13 cellular contexts compared by ENCODE assay signal in genomic region chr5:1552469-1553255, GRCh38. TPM values are rescaled to one million over a fixed set of nuclear protein-coding genes. Genes with fewer than 3 reads are reported as not detected.
DNase-seq lines count a peak whose midpoint lies in the region; ATAC-seq and TF ChIP-seq lines count a peak whose summit lies in the region.
"Had no signal": no experiment of that assay in that cellular context is flagged by ENCODE, and none has a peak within 500 bp of the region (broad histone marks: within the 10 kb centered on the region; RNA-seq: fewer than 3 reads in every experiment).

No MANE protein-coding gene starts in this region.

- TF ChIP-seq CTCF in esophagus muscularis mucosa (IDR thresholded peaks at IDR 0.05) (no peak), neural cell (IDR thresholded peaks at IDR 0.05; ENCODE audit: poor library complexity, severe bottlenecking) (no peak)

- H3K27me3 ChIP-seq in esophagus muscularis mucosa (peaks cover 0 to 55% (median 0%) of the 10 kb centered on the region in 4 donors), neural cell (ENCODE audit: insufficient read depth, low read depth, low read length) (no peaks in the 10 kb centered on the region)

- no peak overlapping the region for H3K4me3 Mint-ChIP-seq in activated CD4-positive, alpha-beta T cell treated with anti-CD3 and anti-CD28 coated beads, Interleukin-2, amount 10 ng/mL, durations not matched to agents 7 days and 5 days
- H3K4me3 Mint-ChIP-seq: activated T-helper 17 cell treated with anti-CD3 and anti-CD28 coated beads, Interleukin-2, amount 50 U/mL, for 72 hours; B cell; stimulated activated naive CD8-positive, alpha-beta T cell treated with anti-CD3 and anti-CD28 coated beads, Interleukin-15, Interleukin-2, amounts not matched to agents 100 ng/mL and 50 ng/mL, for 24 hours had no signal

- H3K79me2 ChIP-seq in neural cell (replicated peaks; ENCODE audit: insufficient read depth, low read length): no peaks in the 10 kb centered on the region

- no peak for TF ChIP-seq EP300 in esophagus muscularis mucosa (IDR thresholded peaks at IDR 0.05)
- TF ChIP-seq EP300 in neural cell (conservative IDR thresholded peaks at IDR 0.05; ENCODE audit: poor library complexity, severe bottlenecking): peak; percentile 90

- no peak for TF ChIP-seq POLR2A in esophagus muscularis mucosa (IDR thresholded peaks at IDR 0.05; ENCODE audit: low read depth)

- TF ChIP-seq RAD21 in neural cell (conservative IDR thresholded peaks at IDR 0.05): peak; percentile 1

- H3K36me3 ChIP-seq in esophagus muscularis mucosa (no peaks in the 10 kb centered on the region), neural cell (ENCODE audit: insufficient read depth, low read length) (no peaks in the 10 kb centered on the region)
- H3K36me3 ChIP-seq: HAP-1 had no signal

- DNase-seq in AG20443 (ENCODE audit: low spot score) (peak; percentile 60), NCI-H345 (lab: John Stamatoyannopoulos, UW) (peak; percentile 56), esophagus muscularis mucosa (ENCODE audit: extremely low spot score) (peak; percentile 92), NCI-H2227 treated with DMSO at 0.1 percent for 48 hours (lab: John Stamatoyannopoulos, UW) (no peak)
- DNase-seq in activated CD4-positive, alpha-beta T cell treated with anti-CD3 and anti-CD28 coated beads, Interleukin-2, amount 10 ng/mL, durations not matched to agents 7 days and 5 days: no peak

- H3K36me3 Mint-ChIP-seq in activated CD4-positive, alpha-beta T cell treated with anti-CD3 and anti-CD28 coated beads, Interleukin-2, amount 10 ng/mL, durations not matched to agents 7 days and 5 days (ENCODE audit: low read depth): no peaks in the 10 kb centered on the region

- H3K9me3 ChIP-seq in esophagus muscularis mucosa (no peaks in the 10 kb centered on the region), neural cell (ENCODE audit: low read length) (no peaks in the 10 kb centered on the region)
- H3K9me3 ChIP-seq: HAP-1 had no signal

- peak overlapping the region; percentile 51 for H3K9ac ChIP-seq in neural cell (ENCODE audit: low read length)

- H3K4me1 Mint-ChIP-seq in activated CD4-positive, alpha-beta T cell treated with anti-CD3 and anti-CD28 coated beads, Interleukin-2, amount 10 ng/mL, durations not matched to agents 7 days and 5 days: no peaks in the 10 kb centered on the region
- H3K4me1 Mint-ChIP-seq: activated T-helper 17 cell treated with anti-CD3 and anti-CD28 coated beads, Interleukin-2, amount 50 U/mL, for 72 hours; B cell had no signal

- H3K4me2 ChIP-seq in neural cell (ENCODE audit: low read length): no peak overlapping the region

- intact Hi-C loops in esophagus muscularis mucosa (cut with DNase I): no loop called here

- H4K20me1 ChIP-seq in neural cell (ENCODE audit: insufficient read depth): no peaks in the 10 kb centered on the region

- H3K27ac Mint-ChIP-seq in activated CD4-positive, alpha-beta T cell treated with anti-CD3 and anti-CD28 coated beads, Interleukin-2, amount 10 ng/mL, durations not matched to agents 7 days and 5 days: no peak overlapping the region
- H3K27ac Mint-ChIP-seq: activated T-helper 17 cell treated with anti-CD3 and anti-CD28 coated beads, Interleukin-2, amount 50 U/mL, for 72 hours; B cell; stimulated activated naive CD8-positive, alpha-beta T cell treated with anti-CD3 and anti-CD28 coated beads, Interleukin-15, Interleukin-2, amounts not matched to agents 100 ng/mL and 50 ng/mL, for 24 hours had no signal

- H3K4me3 ChIP-seq in esophagus muscularis mucosa: peak overlapping the region; percentile 23 to 41 (median 27)
- H3K4me3 ChIP-seq in neural cell (ENCODE audit: low read length): peak overlapping the region; percentile 45
- H3K4me3 ChIP-seq: HAP-1, SK-N-MC had no signal

- H3K9me2 ChIP-seq in neural cell (ENCODE audit: insufficient read depth, low read length): no peaks in the 10 kb centered on the region

- 43% methylated on average over 30 of the region's 33 CpGs for WGBS in esophagus muscularis mucosa

- no peak overlapping the region for H2AFZ ChIP-seq in neural cell (ENCODE audit: low read depth, low read length)

- H3K4me1 ChIP-seq in esophagus muscularis mucosa: peaks cover 0 to 22% (median 11%) of the 10 kb centered on the region in 4 donors
- H3K4me1 ChIP-seq: HAP-1 had no signal

- POLR2A ChIA-PET in activated CD4-positive, alpha-beta T cell treated with anti-CD3 and anti-CD28 coated beads, Interleukin-2, amount 10 ng/mL, durations not matched to agents 7 days and 5 days (lab: Charles Lee): no interaction called here

- no peak for ATAC-seq in GM19467 (IDR thresholded peaks at IDR 0.05; ENCODE audit: unreplicated experiment)
- ATAC-seq in HG03521 (IDR thresholded peaks at IDR 0.05; ENCODE audit: unreplicated experiment): no peak
- ATAC-seq: activated T-helper 17 cell treated with anti-CD3 and anti-CD28 coated beads, Interleukin-2, amount 50 U/mL, for 72 hours had no signal

- H3K27ac ChIP-seq in esophagus muscularis mucosa (replicated peaks in 1 of 4) (peak overlapping the region in 2 of 4 donors; percentile 12 to 27), neural cell (ENCODE audit: low read length) (peak overlapping the region; percentile 71)
- H3K27ac ChIP-seq: SK-N-MC had no signal

- H3K9me3 Mint-ChIP-seq in activated CD4-positive, alpha-beta T cell treated with anti-CD3 and anti-CD28 coated beads, Interleukin-2, amount 10 ng/mL, durations not matched to agents 7 days and 5 days: no peaks in the 10 kb centered on the region
- H3K9me3 Mint-ChIP-seq: activated T-helper 17 cell treated with anti-CD3 and anti-CD28 coated beads, Interleukin-2, amount 50 U/mL, for 72 hours; stimulated activated naive CD8-positive, alpha-beta T cell treated with anti-CD3 and anti-CD28 coated beads, Interleukin-15, Interleukin-2, amounts not matched to agents 100 ng/mL and 50 ng/mL, for 24 hours had no signal

- no peaks in the 10 kb centered on the region for H3K27me3 Mint-ChIP-seq in activated CD4-positive, alpha-beta T cell treated with anti-CD3 and anti-CD28 coated beads, Interleukin-2, amount 10 ng/mL, durations not matched to agents 7 days and 5 days
- H3K27me3 Mint-ChIP-seq: B cell had no signal

- CTCF ChIA-PET in activated CD4-positive, alpha-beta T cell treated with anti-CD3 and anti-CD28 coated beads, Interleukin-2, amount 10 ng/mL, durations not matched to agents 7 days and 5 days (lab: Charles Lee): no interaction called here

- no peaks in the 10 kb centered on the region for H3F3A ChIP-seq in neural cell (ENCODE audit: insufficient read depth, low read length, poor library complexity, severe bottlenecking)

TF ChIP-seq in neural cell, 6 proteins besides CTCF, POLR2A, EP300 and RAD21:
- TF ChIP-seq MXI1 (conservative IDR thresholded peaks at IDR 0.05; ENCODE audit: poor library complexity, severe bottlenecking) (peak; percentile 29), SMC3 (conservative IDR thresholded peaks at IDR 0.05; ENCODE audit: poor library complexity) (peak; percentile 35), POLR2AphosphoS5 (IDR thresholded peaks at IDR 0.05) (peak; percentile 60), REST (IDR thresholded peaks at IDR 0.05; ENCODE audit: borderline replicate concordance) (peak; percentile 70), TAF1 (IDR thresholded peaks at IDR 0.05; ENCODE audit: low read depth) (peak; percentile 38), EZH2 (IDR thresholded peaks at IDR 0.05; ENCODE audit: borderline replicate concordance, insufficient read depth, low read length, poor library complexity, severe bottlenecking) (no peak)

RNA-seq across cellular contexts. Expression of gene LPCAT1, which starts 28.9 kb away (rescaled TPM):
- total RNA-seq in esophagus muscularis mucosa: 10 to 100 TPM; 22.5 to 51.7 (median 35.0) TPM
- 61.8 and 63.4 TPM in 2 replicates for polyA plus RNA-seq in neural cell
- polyA minus RNA-seq in neural cell: 68.9 and 88.1 TPM in 2 replicates
- total RNA-seq in activated CD4-positive, alpha-beta T cell treated with anti-CD3 and anti-CD28 coated beads, Interleukin-2, amount 10 ng/mL, durations not matched to agents 7 days and 5 days: 10 to 100 TPM; 69.5 to 77.0 TPM

Comparison
In these comparisons a context has a peak if more than half of its experiments do, and no peak if none do; other contexts are left out.
1. DNase-seq: peak in AG20443 (single experiment), NCI-H345 (single experiment) and esophagus muscularis mucosa (single experiment); none in activated CD4-positive, alpha-beta T cell treated with anti-CD3 and anti-CD28 coated beads, Interleukin-2, amount 10 ng/mL, durations not matched to agents 7 days and 5 days (single experiment) and NCI-H2227 treated with DMSO at 0.1 percent for 48 hours (single experiment).